In the genomic region with DNA sequence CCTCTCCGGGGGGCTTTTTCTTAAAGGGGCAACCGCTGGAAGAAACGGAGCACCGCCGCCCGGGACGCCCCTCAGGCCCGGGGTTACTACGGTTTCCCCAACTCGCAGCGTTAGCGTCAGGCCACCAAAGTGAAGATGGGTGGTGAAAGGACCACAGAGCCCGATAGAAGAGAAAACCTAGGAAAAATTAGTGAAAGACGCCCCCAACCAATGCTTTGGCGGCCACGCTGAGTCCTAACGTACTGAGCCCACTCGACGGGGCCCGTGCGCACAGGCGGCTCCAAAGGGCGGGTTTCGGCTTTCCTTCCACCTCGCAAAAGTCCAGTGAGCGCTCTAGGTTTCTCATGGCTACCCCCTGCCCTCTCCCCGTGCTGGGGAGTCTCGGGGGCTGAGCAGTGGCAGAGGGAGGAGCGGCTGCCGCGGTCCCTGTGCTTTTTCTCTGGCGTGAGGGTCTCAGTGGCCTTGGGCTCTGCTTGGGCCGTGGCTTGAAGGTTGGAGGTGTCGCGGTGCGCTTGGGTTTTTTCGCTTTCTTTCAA, we compare ENCODE assay signal across 8 cellular contexts. TPM values are rescaled to one million over a fixed set of nuclear protein-coding genes. Genes with fewer than 3 reads are reported as not detected.
DNase-seq lines count a peak whose midpoint lies in the region; ATAC-seq and TF ChIP-seq lines count a peak whose summit lies in the region.

No MANE protein-coding gene starts in this region.

- H3K9me3 ChIP-seq in CD4-positive, alpha-beta memory T cell (ENCODE audit: control insufficient read depth in 1 of 2, low read length in 2 of 2), result no peaks in the 10 kb centered on the region
- no peaks in the 10 kb centered on the region for H3K9me3 ChIP-seq in HUES6 (ENCODE audit: control insufficient read depth, insufficient read depth, low read depth, low read length)

- ATAC-seq in activated naive CD8-positive, alpha-beta T cell treated with anti-CD3 and anti-CD28 coated beads, Interleukin-2, amount 10 ng/mL, durations not matched to agents 7 days and 5 days (ENCODE audit: low read depth), result peak; percentile 15

- peaks cover 16% of the 10 kb centered on the region for H3K4me1 ChIP-seq in CD4-positive, alpha-beta memory T cell (ENCODE audit: insufficient read depth, low read length)
- H3K4me1 ChIP-seq in HUES6 (ENCODE audit: control insufficient read depth, insufficient read depth, low read length), result peaks cover 10% of the 10 kb centered on the region; the same call in 1 of the 2 replicates

- H3K4me3 Mint-ChIP-seq in CD4-positive, alpha-beta memory T cell, result peak overlapping the region; percentile 92 to 98 (median 96)
- peak overlapping the region; percentile 93 for H3K4me3 Mint-ChIP-seq in activated naive CD8-positive, alpha-beta T cell treated with anti-CD3 and anti-CD28 coated beads, Interleukin-2, amount 10 ng/mL, durations not matched to agents 7 days and 5 days

- H3K36me3 ChIP-seq in CD4-positive, alpha-beta memory T cell (ENCODE audit: insufficient read depth, low read length), result no peaks in the 10 kb centered on the region
- H3K36me3 ChIP-seq in HUES6 (ENCODE audit: control insufficient read depth, insufficient read depth, low read length), result no peaks in the 10 kb centered on the region

- CTCF ChIA-PET in CD4-positive, alpha-beta memory T cell (lab: Charles Lee; ENCODE audit: partially characterized antibody), result interaction anchor here (2.7 to 4.1 kb wide), 3 partner anchors 12 to 20 kb away, joined by 10 to 29 read pairs (median 13); a partner anchor contains a TSS

- H3K27me3 Mint-ChIP-seq in CD4-positive, alpha-beta memory T cell, result no peaks in the 10 kb centered on the region
- H3K27me3 Mint-ChIP-seq in activated naive CD8-positive, alpha-beta T cell treated with anti-CD3 and anti-CD28 coated beads, Interleukin-2, amount 10 ng/mL, durations not matched to agents 7 days and 5 days, result no peaks in the 10 kb centered on the region

- H3K4me3 ChIP-seq in CD4-positive, alpha-beta memory T cell (ENCODE audit: low read length in 2 of 2), result peak overlapping the region; percentile 86 to 88
- H3K4me3 ChIP-seq in HUES6 (ENCODE audit: low read depth, low read length) (peak overlapping the region; percentile 70), iPS-11a (ENCODE audit: low read depth, low read length) (peak overlapping the region; percentile 78)

- peaks cover 0 to 4% (median 0%) of the 10 kb centered on the region in 8 donors for H3K9me3 Mint-ChIP-seq in CD4-positive, alpha-beta memory T cell
- no peaks in the 10 kb centered on the region for H3K9me3 Mint-ChIP-seq in activated naive CD8-positive, alpha-beta T cell treated with anti-CD3 and anti-CD28 coated beads, Interleukin-2, amount 10 ng/mL, durations not matched to agents 7 days and 5 days

- POLR2A ChIA-PET in CD4-positive, alpha-beta memory T cell (lab: Charles Lee; ENCODE audit: partially characterized antibody), result interaction anchor here (1.0 to 8.9 kb wide), 8 partner anchors 11 to 1069 kb away, joined by 4 to 510 read pairs (median 7); a partner anchor contains a TSS
- POLR2A ChIA-PET in activated naive CD8-positive, alpha-beta T cell treated with anti-CD3 and anti-CD28 coated beads, Interleukin-2, amount 10 ng/mL, durations not matched to agents 7 days and 5 days (lab: Charles Lee), result interaction anchor here (1.0 to 5.8 kb wide), 4 partner anchors 9 to 13 kb away, joined by 5 to 159 read pairs (median 61); a partner anchor contains a TSS

- DNase-seq in CD4-positive, alpha-beta memory T cell, result no peak
- peak; percentile 48 for DNase-seq in GM20000 (ENCODE audit: low spot score)
- no peak for DNase-seq in activated naive CD8-positive, alpha-beta T cell treated with anti-CD3 and anti-CD28 coated beads, Interleukin-2, amount 10 ng/mL, durations not matched to agents 7 days and 5 days
- peak; percentile 32 for DNase-seq in stimulated activated CD8-positive, alpha-beta memory T cell treated with anti-CD3 and anti-CD28 coated beads, Interleukin-15, amount 100 ng/mL, for 24 hours (ENCODE audit: low read depth)
- no peak for DNase-seq in NCI-H2171 (lab: John Stamatoyannopoulos, UW)
- DNase-seq in DMS153 treated with DMSO at 0.1 percent for 48 hours (lab: John Stamatoyannopoulos, UW; ENCODE audit: unreplicated experiment), result no peak

- H3K9ac ChIP-seq in HUES6 (ENCODE audit: low read length), result peak overlapping the region; percentile 100

- peaks cover 9 to 52% (median 16%) of the 10 kb centered on the region in 4 donors for H3K4me1 Mint-ChIP-seq in CD4-positive, alpha-beta memory T cell
- H3K4me1 Mint-ChIP-seq in activated naive CD8-positive, alpha-beta T cell treated with anti-CD3 and anti-CD28 coated beads, Interleukin-2, amount 10 ng/mL, durations not matched to agents 7 days and 5 days, result peaks cover 31% of the 10 kb centered on the region

- H3K27ac ChIP-seq in CD4-positive, alpha-beta memory T cell (ENCODE audit: low read depth, low read length), result peak overlapping the region; percentile 99
- peak overlapping the region; percentile 99 for H3K27ac ChIP-seq in HUES6 (ENCODE audit: low read depth, low read length)

- no peaks in the 10 kb centered on the region for H3K27me3 ChIP-seq in CD4-positive, alpha-beta memory T cell (ENCODE audit: insufficient read depth, low read length)
- H3K27me3 ChIP-seq in HUES6 (ENCODE audit: control insufficient read depth, insufficient read depth, low read length), result no peaks in the 10 kb centered on the region

- H3K36me3 Mint-ChIP-seq in CD4-positive, alpha-beta memory T cell, result peaks cover 3 to 23% of the 10 kb centered on the region in 2 donors
- H3K36me3 Mint-ChIP-seq in activated naive CD8-positive, alpha-beta T cell treated with anti-CD3 and anti-CD28 coated beads, Interleukin-2, amount 10 ng/mL, durations not matched to agents 7 days and 5 days, result peaks cover 7% of the 10 kb centered on the region

- intact Hi-C loops in CD4-positive, alpha-beta memory T cell (cut with micrococcal nuclease), result loop anchor here (1.0 to 10.0 kb wide), 5 partner anchors 12 to 1070 kb away; a partner anchor contains a TSS

- no peak for TF ChIP-seq CTCF in GM20000 (IDR thresholded peaks at IDR 0.05; ENCODE audit: extremely low read depth, missing control alignments)

- H3K27ac Mint-ChIP-seq in CD4-positive, alpha-beta memory T cell, result peak overlapping the region; percentile 98 to 100 (median 99)
- H3K27ac Mint-ChIP-seq in activated naive CD8-positive, alpha-beta T cell treated with anti-CD3 and anti-CD28 coated beads, Interleukin-2, amount 10 ng/mL, durations not matched to agents 7 days and 5 days, result peak overlapping the region; percentile 99

RNA-seq across cellular contexts. Expression of a gene that starts 12.2 kb away (rescaled TPM):
- 10 to 100 TPM; 80.8 to 87.8 TPM for total RNA-seq in CD4-positive, alpha-beta memory T cell
- polyA plus RNA-seq in CD4-positive, alpha-beta memory T cell, result 10 to 100 TPM in 1 of 2 donors, 1 to 10 TPM in 1; 2.4 to 44.0 TPM
- 10 to 100 TPM; 68.8 to 69.8 TPM for total RNA-seq in activated naive CD8-positive, alpha-beta T cell treated with anti-CD3 and anti-CD28 coated beads, Interleukin-2, amount 10 ng/mL, durations not matched to agents 7 days and 5 days

RNA-seq across cellular contexts. Expression of a gene that starts 27.8 kb away (rescaled TPM):
- total RNA-seq in CD4-positive, alpha-beta memory T cell, result 1 to 10 TPM; 1.2 to 1.7 TPM
- polyA plus RNA-seq in CD4-positive, alpha-beta memory T cell, result 1 to 10 TPM in 1 of 2 donors, under 1 TPM in 1; 0.26 to 1.1 TPM
- 1 to 10 TPM; 1.8 to 1.9 TPM for total RNA-seq in activated naive CD8-positive, alpha-beta T cell treated with anti-CD3 and anti-CD28 coated beads, Interleukin-2, amount 10 ng/mL, durations not matched to agents 7 days and 5 days

Comparison
In these comparisons a context has a peak if more than half of its experiments do, and no peak if none do; other contexts are left out.
1. DNase-seq: peak in GM20000 (single experiment) and stimulated activated CD8-positive, alpha-beta memory T cell treated with anti-CD3 and anti-CD28 coated beads, Interleukin-15, amount 100 ng/mL, for 24 hours (single experiment); none in CD4-positive, alpha-beta memory T cell (0 of 5), activated naive CD8-positive, alpha-beta T cell treated with anti-CD3 and anti-CD28 coated beads, Interleukin-2, amount 10 ng/mL, durations not matched to agents 7 days and 5 days (single experiment), NCI-H2171 (single experiment) and DMS153 treated with DMSO at 0.1 percent for 48 hours (single experiment).
2. Peak in every context shown above with its lines, with median percentiles within 50 percentile points of each other: H3K4me3 ChIP-seq.